ENCODE assay signal across 20 cellular contexts in the genomic region with DNA sequence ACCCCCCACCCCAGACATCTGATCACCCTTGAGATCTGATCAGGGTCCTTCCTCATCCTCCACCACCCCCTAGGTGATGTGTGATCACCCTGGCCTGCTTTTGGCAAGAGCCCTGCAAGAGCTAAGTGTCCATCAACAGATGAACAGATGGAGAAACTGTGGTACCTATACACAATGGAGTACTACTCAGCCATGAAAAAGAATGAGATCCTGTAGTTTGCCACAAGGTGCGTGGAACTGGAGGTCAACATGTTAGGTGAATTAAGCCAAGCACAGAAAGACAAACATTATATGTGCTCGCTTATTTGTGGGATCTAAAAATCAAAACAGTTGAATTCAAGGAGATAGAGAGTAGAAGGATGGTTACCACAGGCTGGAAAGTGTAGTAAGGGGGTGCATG.
DNase-seq lines count a peak whose midpoint lies in the region; ATAC-seq and TF ChIP-seq lines count a peak whose summit lies in the region.
"Had no signal": no experiment of that assay in that cellular context is flagged by ENCODE, and none has a peak within 500 bp of the region (broad histone marks: within the 10 kb centered on the region; RNA-seq: fewer than 3 reads in every experiment).

No MANE protein-coding gene starts in this region.

- CTCF ChIA-PET in CD8-positive, alpha-beta memory T cell (lab: Charles Lee), result no interaction called here

- POLR2A ChIA-PET in CD8-positive, alpha-beta memory T cell (lab: Charles Lee), result no interaction called here
- POLR2A ChIA-PET in naive thymus-derived CD8-positive, alpha-beta T cell (lab: Charles Lee), result interaction anchor here (0.7 to 1.4 kb wide), 2 partner anchors 12 to 65 kb away, joined by 3 read pairs; no protein-coding TSS in a partner anchor

- intact Hi-C loops in activated T-helper 2 cell treated with anti-CD3 and anti-CD28 coated beads, Interferon-gamma antibody, Interleukin-2, Interleukin-4, amounts not matched to agents 10 μg/mL and 5 μg/mL and 100 μg/mL, durations not matched to agents 14 hours and 24 hours and 36 hours (cut with micrococcal nuclease), result no loop called here
- intact Hi-C loops in posterior vena cava (cut with DNase I), result no loop called here

- peak overlapping the region; percentile 81 for H3K27ac Mint-ChIP-seq in T-helper 2 cell treated with Interferon-gamma antibody and Interleukin-4, amounts not matched to agents 5 μg/mL and 100 μg/mL, for 36 hours
- peak overlapping the region; percentile 59 to 100 (median 96) for H3K27ac Mint-ChIP-seq in CD8-positive, alpha-beta memory T cell
- H3K27ac Mint-ChIP-seq in activated T-helper 2 cell treated with anti-CD3 and anti-CD28 coated beads, Interferon-gamma antibody, Interleukin-2, Interleukin-4, amounts not matched to agents 10 μg/mL and 5 μg/mL and 100 μg/mL, durations not matched to agents 14 hours and 24 hours and 36 hours, result peak overlapping the region; percentile 73
- H3K27ac Mint-ChIP-seq in naive thymus-derived CD8-positive, alpha-beta T cell, result peak overlapping the region; percentile 92 to 97 (median 95)
- H3K27ac Mint-ChIP-seq in progenitor cell of endocrine pancreas, result no peak overlapping the region
- H3K27ac Mint-ChIP-seq: type B pancreatic cell had no signal

- no peak for ATAC-seq in naive thymus-derived CD8-positive, alpha-beta T cell
- ATAC-seq: SK-N-SH treated with all-trans-retinoic acid at 6 μM for 48 hours had no signal

- no peak overlapping the region for H3K27ac ChIP-seq in CD8-positive, alpha-beta memory T cell (ENCODE audit: low read depth, low read length)
- H3K27ac ChIP-seq: GM23248, right atrium auricular region had no signal

- peak overlapping the region; percentile 24 for H3K4me3 Mint-ChIP-seq in T-helper 2 cell treated with Interferon-gamma antibody and Interleukin-4, amounts not matched to agents 5 μg/mL and 100 μg/mL, for 36 hours
- H3K4me3 Mint-ChIP-seq in CD8-positive, alpha-beta memory T cell, result peak overlapping the region in 6 of 7 donors; percentile 21 to 83 (median 74)
- no peak overlapping the region for H3K4me3 Mint-ChIP-seq in activated T-helper 2 cell treated with anti-CD3 and anti-CD28 coated beads, Interferon-gamma antibody, Interleukin-2, Interleukin-4, amounts not matched to agents 10 μg/mL and 5 μg/mL and 100 μg/mL, durations not matched to agents 14 hours and 24 hours and 36 hours (ENCODE audit: low read depth)
- peak overlapping the region in 9 of 10 donors; percentile 33 to 80 (median 74) for H3K4me3 Mint-ChIP-seq in naive thymus-derived CD8-positive, alpha-beta T cell
- no peak overlapping the region for H3K4me3 Mint-ChIP-seq in progenitor cell of endocrine pancreas (ENCODE audit: low read depth)
- H3K4me3 Mint-ChIP-seq: type B pancreatic cell had no signal

- no peaks in the 10 kb centered on the region for H3K9me3 ChIP-seq in CD8-positive, alpha-beta memory T cell (ENCODE audit: low read length)
- H3K9me3 ChIP-seq: right atrium auricular region had no signal

- TF ChIP-seq CTCF in progenitor cell of endocrine pancreas (IDR thresholded peaks at IDR 0.05; ENCODE audit: unreplicated experiment), result no peak

- peaks cover 50% of the 10 kb centered on the region for H3K4me1 ChIP-seq in CD8-positive, alpha-beta memory T cell (ENCODE audit: insufficient read depth, low read length)

- peaks cover 8% of the 10 kb centered on the region for H3K36me3 Mint-ChIP-seq in T-helper 2 cell treated with Interferon-gamma antibody and Interleukin-4, amounts not matched to agents 5 μg/mL and 100 μg/mL, for 36 hours (ENCODE audit: low read depth)
- H3K36me3 Mint-ChIP-seq in CD8-positive, alpha-beta memory T cell, result peaks cover 0 to 4% (median 0%) of the 10 kb centered on the region in 3 donors
- peaks cover 11% of the 10 kb centered on the region for H3K36me3 Mint-ChIP-seq in activated T-helper 2 cell treated with anti-CD3 and anti-CD28 coated beads, Interferon-gamma antibody, Interleukin-2, Interleukin-4, amounts not matched to agents 10 μg/mL and 5 μg/mL and 100 μg/mL, durations not matched to agents 14 hours and 24 hours and 36 hours (ENCODE audit: low read depth)
- H3K36me3 Mint-ChIP-seq in naive thymus-derived CD8-positive, alpha-beta T cell, result peaks cover 0 to 5% (median 0%) of the 10 kb centered on the region in 3 donors
- H3K36me3 Mint-ChIP-seq in progenitor cell of endocrine pancreas (ENCODE audit: insufficient read depth), result no peaks in the 10 kb centered on the region
- H3K36me3 Mint-ChIP-seq: brain, type B pancreatic cell had no signal

- DNase-seq in T-helper 2 cell treated with Interferon-gamma antibody and Interleukin-4, amounts not matched to agents 5 μg/mL and 100 μg/mL, for 36 hours (ENCODE audit: low spot score), result no peak
- no peak for DNase-seq in T-helper 2 cell
- DNase-seq in CD8-positive, alpha-beta memory T cell, result no peak
- no peak for DNase-seq in activated T-helper 2 cell treated with anti-CD3 and anti-CD28 coated beads, Interferon-gamma antibody, Interleukin-2, Interleukin-4, amounts not matched to agents 10 μg/mL and 5 μg/mL and 100 μg/mL, durations not matched to agents 14 hours and 24 hours and 36 hours (ENCODE audit: low spot score)
- DNase-seq in naive thymus-derived CD8-positive, alpha-beta T cell, result no peak
- DNase-seq in posterior vena cava (ENCODE audit: low spot score), result no peak
- no peak for DNase-seq in SHP77 treated with DMSO at 0.1 percent for 48 hours (lab: John Stamatoyannopoulos, UW)
- no peak for DNase-seq in progenitor cell of endocrine pancreas (ENCODE audit: low spot score, unreplicated experiment)
- DNase-seq: 8988T; GM23248; kidney glomerular epithelial cell; NCI-H1048; NCI-H187 treated with DMSO at 0.1 percent for 48 hours; NCI-H774; stimulated activated CD4-positive, alpha-beta T cell treated with anti-CD3 and anti-CD28 coated beads, Interleukin-12 subunit alpha, Interleukin-12 subunit beta, amount 100 ng/mL, for 4 hours had no signal

- H3K4me1 Mint-ChIP-seq in T-helper 2 cell treated with Interferon-gamma antibody and Interleukin-4, amounts not matched to agents 5 μg/mL and 100 μg/mL, for 36 hours (ENCODE audit: low read depth), result peaks cover 40% of the 10 kb centered on the region
- H3K4me1 Mint-ChIP-seq in CD8-positive, alpha-beta memory T cell, result peaks cover 59 to 74% (median 69%) of the 10 kb centered on the region in 3 donors
- H3K4me1 Mint-ChIP-seq in activated T-helper 2 cell treated with anti-CD3 and anti-CD28 coated beads, Interferon-gamma antibody, Interleukin-2, Interleukin-4, amounts not matched to agents 10 μg/mL and 5 μg/mL and 100 μg/mL, durations not matched to agents 14 hours and 24 hours and 36 hours (ENCODE audit: low read depth), result peaks cover 35% of the 10 kb centered on the region
- peaks cover 44 to 79% (median 66%) of the 10 kb centered on the region in 4 donors for H3K4me1 Mint-ChIP-seq in naive thymus-derived CD8-positive, alpha-beta T cell
- H3K4me1 Mint-ChIP-seq in progenitor cell of endocrine pancreas (ENCODE audit: low read depth), result no peaks in the 10 kb centered on the region

- peaks cover 19% of the 10 kb centered on the region for H3K9me3 Mint-ChIP-seq in T-helper 2 cell treated with Interferon-gamma antibody and Interleukin-4, amounts not matched to agents 5 μg/mL and 100 μg/mL, for 36 hours
- peaks cover 0 to 5% (median 2%) of the 10 kb centered on the region in 5 donors for H3K9me3 Mint-ChIP-seq in CD8-positive, alpha-beta memory T cell
- H3K9me3 Mint-ChIP-seq in activated T-helper 2 cell treated with anti-CD3 and anti-CD28 coated beads, Interferon-gamma antibody, Interleukin-2, Interleukin-4, amounts not matched to agents 10 μg/mL and 5 μg/mL and 100 μg/mL, durations not matched to agents 14 hours and 24 hours and 36 hours, result peaks cover 13% of the 10 kb centered on the region
- H3K9me3 Mint-ChIP-seq in naive thymus-derived CD8-positive, alpha-beta T cell, result peaks cover 0 to 10% (median 4%) of the 10 kb centered on the region in 9 donors
- peaks cover 2% of the 10 kb centered on the region for H3K9me3 Mint-ChIP-seq in progenitor cell of endocrine pancreas (ENCODE audit: low read depth)
- H3K9me3 Mint-ChIP-seq: type B pancreatic cell had no signal

- no peaks in the 10 kb centered on the region for H3K27me3 ChIP-seq in CD8-positive, alpha-beta memory T cell (ENCODE audit: insufficient read depth, low read length, poor library complexity, severe bottlenecking)
- H3K27me3 ChIP-seq: right atrium auricular region had no signal

- no peaks in the 10 kb centered on the region for H3K36me3 ChIP-seq in CD8-positive, alpha-beta memory T cell (ENCODE audit: insufficient read depth, low read length)
- H3K36me3 ChIP-seq: right atrium auricular region had no signal

- no peaks in the 10 kb centered on the region for H3K27me3 Mint-ChIP-seq in T-helper 2 cell treated with Interferon-gamma antibody and Interleukin-4, amounts not matched to agents 5 μg/mL and 100 μg/mL, for 36 hours (ENCODE audit: low read depth)
- peaks cover 0 to 2% of the 10 kb centered on the region in 2 donors for H3K27me3 Mint-ChIP-seq in CD8-positive, alpha-beta memory T cell
- peaks cover 3% of the 10 kb centered on the region for H3K27me3 Mint-ChIP-seq in activated T-helper 2 cell treated with anti-CD3 and anti-CD28 coated beads, Interferon-gamma antibody, Interleukin-2, Interleukin-4, amounts not matched to agents 10 μg/mL and 5 μg/mL and 100 μg/mL, durations not matched to agents 14 hours and 24 hours and 36 hours (ENCODE audit: low read depth)
- no peaks in the 10 kb centered on the region for H3K27me3 Mint-ChIP-seq in naive thymus-derived CD8-positive, alpha-beta T cell
- H3K27me3 Mint-ChIP-seq in progenitor cell of endocrine pancreas, result peaks cover 11% of the 10 kb centered on the region

- peak overlapping the region; percentile 4 for H3K4me3 ChIP-seq in CD8-positive, alpha-beta memory T cell (ENCODE audit: low read length)
- H3K4me3 ChIP-seq: GM23248, lung, right atrium auricular region had no signal

Comparison
In these comparisons a context has a peak if more than half of its experiments do, and no peak if none do; other contexts are left out.
1. H3K4me3 Mint-ChIP-seq: peak in T-helper 2 cell treated with Interferon-gamma antibody and Interleukin-4, amounts not matched to agents 5 μg/mL and 100 μg/mL, for 36 hours (single experiment), CD8-positive, alpha-beta memory T cell (6 of 7) and naive thymus-derived CD8-positive, alpha-beta T cell (9 of 10); none in activated T-helper 2 cell treated with anti-CD3 and anti-CD28 coated beads, Interferon-gamma antibody, Interleukin-2, Interleukin-4, amounts not matched to agents 10 μg/mL and 5 μg/mL and 100 μg/mL, durations not matched to agents 14 hours and 24 hours and 36 hours (single experiment) and progenitor cell of endocrine pancreas (single experiment).